ENCODE assay signal across 2 cellular contexts in genomic region chr4:3035674-3036073, GRCh38.
TF ChIP-seq lines count a peak whose summit lies in the region.

No MANE protein-coding gene starts in this region.

TF ChIP-seq in IMR-90, 13 proteins besides CTCF, POLR2A, EP300 and RAD21:
- no peak for TF ChIP-seq FOS (IDR thresholded peaks at IDR 0.05; ENCODE audit: low read depth, low read length)
- no peak for TF ChIP-seq MXI1 (IDR thresholded peaks at IDR 0.05; ENCODE audit: borderline replicate concordance, low read depth, low read length)
- TF ChIP-seq USF2 (IDR thresholded peaks at IDR 0.05; ENCODE audit: low read depth, low read length): no peak
- TF ChIP-seq RCOR1 (IDR thresholded peaks at IDR 0.05; ENCODE audit: insufficient replicate concordance, low read length): no peak
- TF ChIP-seq SMC3 (IDR thresholded peaks at IDR 0.05; ENCODE audit: low read depth, low read length): no peak
- TF ChIP-seq ELK1 (IDR thresholded peaks at IDR 0.05; ENCODE audit: borderline replicate concordance, low read depth, low read length): no peak
- no peak for TF ChIP-seq RFX5 (IDR thresholded peaks at IDR 0.05; ENCODE audit: low read depth, low read length)
- TF ChIP-seq MAZ (IDR thresholded peaks at IDR 0.05; ENCODE audit: borderline replicate concordance, low read depth, low read length): no peak
- no peak for TF ChIP-seq CHD1 (IDR thresholded peaks at IDR 0.05; ENCODE audit: low read depth, low read length)

TF ChIP-seq in K562, 482 proteins besides CTCF, POLR2A, EP300 and RAD21:
- TF ChIP-seq SETDB1 (IDR thresholded peaks at IDR 0.05; ENCODE audit: low read length): no peak
- TF ChIP-seq CHAMP1 (IDR thresholded peaks at IDR 0.05): no peak
- no peak for TF ChIP-seq SAFB2 (IDR thresholded peaks at IDR 0.05; ENCODE audit: borderline replicate concordance, low read depth, low read length, severe bottlenecking)
- no peak for TF ChIP-seq ZNF75A (CRISPR knock-in tag; IDR thresholded peaks at IDR 0.05)
- no peak for TF ChIP-seq RBM22 (IDR thresholded peaks at IDR 0.05; ENCODE audit: low read depth, low read length, poor library complexity, severe bottlenecking)
- TF ChIP-seq NFIX (CRISPR knock-in tag; IDR thresholded peaks at IDR 0.05; ENCODE audit: low read depth): no peak
- no peak for TF ChIP-seq ETV6 (IDR thresholded peaks at IDR 0.05; ENCODE audit: borderline replicate concordance in 1 of 2, low read depth in 2 of 2, low read length in 1 of 2)
- no peak for TF ChIP-seq ETV6 (CRISPR knock-in tag; IDR thresholded peaks at IDR 0.05; ENCODE audit: borderline replicate concordance)
- TF ChIP-seq PHF21A (IDR thresholded peaks at IDR 0.05; ENCODE audit: borderline replicate concordance, low read depth): no peak
- no peak for TF ChIP-seq GTF2B (IDR thresholded peaks at IDR 0.05; ENCODE audit: extremely low read depth, insufficient read length)
- no peak for TF ChIP-seq ZBTB2 (IDR thresholded peaks at IDR 0.05)
- no peak for TF ChIP-seq NR2F6 (CRISPR knock-in tag; IDR thresholded peaks at IDR 0.05)
- no peak for TF ChIP-seq ZNF518B (CRISPR knock-in tag; IDR thresholded peaks at IDR 0.05)
- TF ChIP-seq BRD4 (IDR thresholded peaks at IDR 0.05): no peak
- TF ChIP-seq BRD9 (IDR thresholded peaks at IDR 0.05; ENCODE audit: low read depth, partially characterized antibody): no peak
- no peak for TF ChIP-seq PRDM10 (IDR thresholded peaks at IDR 0.05; ENCODE audit: partially characterized antibody)
TF ChIP-seq in K562: peak in this region for 0.
